17 cellular contexts compared by ENCODE assay signal in the genomic region with DNA sequence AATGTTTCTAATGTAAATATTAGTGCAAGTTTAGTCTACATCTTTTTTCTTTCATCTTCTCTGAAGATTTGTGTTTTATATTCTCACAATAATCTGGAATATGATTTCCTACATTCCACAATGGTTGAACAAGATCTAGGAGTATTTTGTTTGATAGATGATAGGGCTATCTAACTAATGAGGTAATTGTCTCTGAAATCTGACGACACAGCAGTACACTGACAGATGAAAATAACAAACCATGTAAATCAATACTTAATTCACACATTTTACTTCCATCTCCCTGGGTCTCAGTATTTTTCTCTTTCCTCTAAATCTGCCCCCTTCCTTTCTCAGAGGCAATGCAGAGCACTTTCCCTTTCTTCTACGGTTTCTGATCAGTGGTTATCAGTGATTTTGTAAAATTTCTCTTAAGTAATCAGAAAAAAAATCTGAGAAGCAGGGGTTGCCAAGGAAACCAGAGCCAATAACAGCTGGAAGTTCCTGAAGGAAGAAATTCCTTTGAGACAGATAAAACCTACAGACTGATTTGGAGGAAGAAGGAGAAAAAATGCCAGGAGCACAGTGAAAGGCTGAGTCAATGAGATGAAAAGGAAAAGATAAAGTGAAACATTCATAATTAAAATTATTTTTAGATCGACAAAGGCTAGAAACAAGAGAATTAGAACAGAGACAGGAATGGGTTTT. TPM values are rescaled to one million over a fixed set of nuclear protein-coding genes. Genes with fewer than 3 reads are reported as not detected.
DNase-seq lines count a peak whose midpoint lies in the region; ATAC-seq and TF ChIP-seq lines count a peak whose summit lies in the region.
"Had no signal": no experiment of that assay in that cellular context is flagged by ENCODE, and none has a peak within 500 bp of the region (broad histone marks: within the 10 kb centered on the region; RNA-seq: fewer than 3 reads in every experiment).

No MANE protein-coding gene starts in this region.

- peaks cover 21% of the 10 kb centered on the region for H3K4me1 Mint-ChIP-seq in mesothelial cell of epicardium

- peak overlapping the region; percentile 74 for H3K27ac Mint-ChIP-seq in mesothelial cell of epicardium
- H3K27ac Mint-ChIP-seq: effector memory CD8-positive, alpha-beta T cell had no signal

- peak overlapping the region; percentile 18 for H3K4me3 ChIP-seq in choroid plexus epithelial cell (ENCODE audit: low read depth, low read length)
- H3K4me3 ChIP-seq: uterus had no signal

- ATAC-seq in HG02610 (IDR thresholded peaks at IDR 0.05; ENCODE audit: unreplicated experiment): no peak
- ATAC-seq in GM18909 (IDR thresholded peaks at IDR 0.05; ENCODE audit: poor library complexity, unreplicated experiment): no peak
- ATAC-seq: effector memory CD8-positive, alpha-beta T cell had no signal

- H3K9me3 Mint-ChIP-seq in mesothelial cell of epicardium: no peaks in the 10 kb centered on the region
- H3K9me3 Mint-ChIP-seq: effector memory CD8-positive, alpha-beta T cell had no signal

- H3K27me3 Mint-ChIP-seq in mesothelial cell of epicardium (ENCODE audit: low read depth): no peaks in the 10 kb centered on the region
- H3K27me3 Mint-ChIP-seq: effector memory CD8-positive, alpha-beta T cell had no signal

- no peak overlapping the region for H3K4me3 Mint-ChIP-seq in mesothelial cell of epicardium
- H3K4me3 Mint-ChIP-seq: effector memory CD8-positive, alpha-beta T cell had no signal

- H3K36me3 Mint-ChIP-seq in mesothelial cell of epicardium: no peaks in the 10 kb centered on the region

- peak; percentile 20 for DNase-seq in AG08395 (ENCODE audit: low spot score)
- DNase-seq in HS-5 (ENCODE audit: low read depth): peak; percentile 25
- DNase-seq in choroid plexus epithelial cell (ENCODE audit: low read depth): peak; percentile 72
- no peak for DNase-seq in mesothelial cell of epicardium (ENCODE audit: low spot score in 2 of 2, unreplicated experiment in 2 of 2)
- DNase-seq in activated effector memory CD4-positive, alpha-beta T cell treated with Interleukin-2 at 50 U/mL for 16 hours: no peak
- DNase-seq in activated gamma-delta T cell (lab: John Stamatoyannopoulos, UW): no peak
- DNase-seq: activated T-cell treated with anti-CD3 and anti-CD28 coated beads for 4 hours; BE2C; DMS79 treated with DMSO at 0.1 percent for 48 hours; effector memory CD8-positive, alpha-beta T cell; HCEC 1CT; NCI-H1436; NCI-H82; stimulated activated CD4-positive, alpha-beta T cell treated with anti-CD3 and anti-CD28 coated beads, Interleukin-1b, Interleukin-23, amount 100 ng/mL, for 48 hours; uterus had no signal

- TF ChIP-seq CTCF in choroid plexus epithelial cell (conservative IDR thresholded peaks at IDR 0.05; ENCODE audit: low read depth, low read length): no peak
- no peak for TF ChIP-seq CTCF in mesothelial cell of epicardium (IDR thresholded peaks at IDR 0.05; ENCODE audit: unreplicated experiment)

RNA-seq across cellular contexts. Expression of gene ANKRD13C, which starts 7.3 kb away (rescaled TPM):
- 23.0 to 23.7 TPM (median 23.4 TPM) in 3 replicates for total RNA-seq in mesothelial cell of epicardium

RNA-seq across cellular contexts. Expression of gene CTH, which starts 49.2 kb away (rescaled TPM):
- 4.8 TPM in 3 replicates for total RNA-seq in mesothelial cell of epicardium

Comparison
In these comparisons a context has a peak if more than half of its experiments do, and no peak if none do; other contexts are left out.
1. DNase-seq: peak in AG08395 (single experiment), HS-5 (single experiment) and choroid plexus epithelial cell (single experiment); none in mesothelial cell of epicardium (0 of 2), activated effector memory CD4-positive, alpha-beta T cell treated with Interleukin-2 at 50 U/mL for 16 hours (single experiment) and activated gamma-delta T cell (single experiment).